ENCODE assay signal across 1 cellular context in genomic region chr15:59292393-59292792, GRCh38.
TF ChIP-seq lines count a peak whose summit lies in the region.

No MANE protein-coding gene starts in this region.

TF ChIP-seq in A549, 52 proteins besides CTCF, POLR2A, EP300 and RAD21 (continued from another document):
- no peak for TF ChIP-seq REST (IDR thresholded peaks at IDR 0.05)
- TF ChIP-seq ZC3H11A (IDR thresholded peaks at IDR 0.05), result no peak
- TF ChIP-seq FOSB (CRISPR knock-in tag; IDR thresholded peaks at IDR 0.05), result no peak
- no peak for TF ChIP-seq NFE2L2 (conservative IDR thresholded peaks at IDR 0.05; ENCODE audit: low read length)
